In the genomic region with DNA sequence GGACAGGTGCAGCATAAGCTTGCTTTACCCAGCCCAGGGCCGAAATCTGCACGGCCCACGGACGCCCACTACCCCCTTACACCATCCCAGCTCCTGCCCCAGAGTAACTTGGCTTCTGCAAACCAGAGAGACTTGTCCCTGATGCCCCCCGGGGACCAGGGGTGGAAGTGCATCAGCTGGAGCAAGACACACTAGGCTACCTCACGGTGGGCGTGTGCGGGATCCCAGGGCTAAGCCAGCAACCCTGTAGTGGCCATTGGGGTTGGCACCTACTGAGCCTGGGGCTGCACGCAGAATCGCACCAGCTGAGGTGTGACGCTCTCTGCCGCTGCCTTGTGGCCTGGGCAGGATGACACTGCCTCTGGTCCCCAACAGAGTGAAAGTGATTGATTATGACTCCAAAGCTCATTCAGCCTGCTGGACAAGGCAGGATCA, we compare ENCODE assay signal across 8 cellular contexts. TPM values are rescaled to one million over a fixed set of nuclear protein-coding genes. Genes with fewer than 3 reads are reported as not detected.
DNase-seq lines count a peak whose midpoint lies in the region; ATAC-seq and TF ChIP-seq lines count a peak whose summit lies in the region.

No MANE protein-coding gene starts in this region.

- peaks cover 8% of the 10 kb centered on the region for H3K4me1 Mint-ChIP-seq in activated B cell treated with CpG ODN at 0.5 μM for 24 hours

- ATAC-seq in activated B cell treated with CpG ODN at 0.5 μM for 24 hours (ENCODE audit: low read depth) (peak; percentile 40), GM18873 (IDR thresholded peaks at IDR 0.05; ENCODE audit: low FRiP score, unreplicated experiment) (no peak)

- DNase-seq in BE2C (peak; percentile 70), HFF-Myc (ENCODE audit: extremely low read depth, low read depth) (no peak), activated B cell treated with CpG ODN at 0.5 μM for 24 hours (no peak), fibroblast of villous mesenchyme (ENCODE audit: low read depth) (no peak), pons (ENCODE audit: low spot score) (no peak), NCI-H1092 treated with DMSO at 0.1 percent for 48 hours (lab: John Stamatoyannopoulos, UW) (no peak)
- DNase-seq in stimulated activated CD4-positive, alpha-beta T cell treated with anti-CD3 and anti-CD28 coated beads, Interleukin-4, amount 100 ng/mL, for 1 hour, result peak; percentile 56

- H3K27me3 Mint-ChIP-seq in activated B cell treated with CpG ODN at 0.5 μM for 24 hours, result no peaks in the 10 kb centered on the region

- POLR2A ChIA-PET in activated B cell treated with CpG ODN at 0.5 μM for 24 hours (lab: Charles Lee), result interaction anchor here (0.6 to 0.7 kb wide), 3 partner anchors 33 to 488 kb away, joined by 3 to 5 read pairs (median 3); a partner anchor contains a TSS

- H3K27me3 ChIP-seq in BE2C, result no peaks in the 10 kb centered on the region

- H3K4me3 ChIP-seq in BE2C (ENCODE audit: low read depth, low read length), result no peak overlapping the region
- no peak overlapping the region for H3K4me3 ChIP-seq in HFF-Myc (replicated peaks; ENCODE audit: low read depth, low read length)
- H3K4me3 ChIP-seq in fibroblast of villous mesenchyme (ENCODE audit: low read depth, low read length), result no peak overlapping the region

- no peaks in the 10 kb centered on the region for H3K36me3 ChIP-seq in BE2C

- intact Hi-C loops in activated B cell treated with CpG ODN at 0.5 μM for 24 hours (cut with micrococcal nuclease), result no loop called here

- CTCF ChIA-PET in activated B cell treated with CpG ODN at 0.5 μM for 24 hours (lab: Charles Lee), result no interaction called here

- no peaks in the 10 kb centered on the region for H3K9me3 Mint-ChIP-seq in activated B cell treated with CpG ODN at 0.5 μM for 24 hours

- peaks cover 21% of the 10 kb centered on the region for H3K4me1 ChIP-seq in BE2C

- TF ChIP-seq CTCF in BE2C (IDR thresholded peaks at IDR 0.05; ENCODE audit: low read depth, low read length), result peak; percentile 50
- TF ChIP-seq CTCF in HFF-Myc (IDR thresholded peaks at IDR 0.05; ENCODE audit: low read depth, low read length, missing control alignments), result peak; percentile 25
- TF ChIP-seq CTCF in activated B cell treated with CpG ODN at 0.5 μM for 24 hours (IDR thresholded peaks at IDR 0.05), result no peak
- peak; percentile 21 for TF ChIP-seq CTCF in fibroblast of villous mesenchyme (IDR thresholded peaks at IDR 0.05; ENCODE audit: insufficient read depth, low read depth, low read length)

- no peak overlapping the region for H3K27ac Mint-ChIP-seq in activated B cell treated with CpG ODN at 0.5 μM for 24 hours

- H3K36me3 Mint-ChIP-seq in activated B cell treated with CpG ODN at 0.5 μM for 24 hours (ENCODE audit: low read depth), result no peaks in the 10 kb centered on the region

- H3K4me3 Mint-ChIP-seq in activated B cell treated with CpG ODN at 0.5 μM for 24 hours, result no peak overlapping the region

- no peaks in the 10 kb centered on the region; the same call in 1 of the 2 replicates for H3K9me3 ChIP-seq in BE2C

RNA-seq across cellular contexts. Expression of a gene that starts 6.1 kb away (rescaled TPM):
- 12.8 TPM for polyA plus RNA-seq in BE2C (2012; ENCODE audit: insufficient read depth, insufficient read length, low read depth)
- 13.5 and 14.0 TPM in 2 replicates for total RNA-seq in activated B cell treated with CpG ODN at 0.5 μM for 24 hours
- total RNA-seq in fibroblast of villous mesenchyme, result 10.6 and 12.5 TPM in 2 replicates

RNA-seq across cellular contexts. Expression of a gene that starts 21.1 kb away (rescaled TPM):
- polyA plus RNA-seq in BE2C (2012; ENCODE audit: insufficient read depth, insufficient read length, low read depth), result 39.2 TPM
- total RNA-seq in activated B cell treated with CpG ODN at 0.5 μM for 24 hours (13.4 and 17.1 TPM in 2 replicates), fibroblast of villous mesenchyme (8.2 and 9.3 TPM in 2 replicates)

RNA-seq across cellular contexts. Expression of a gene that starts 33.2 kb away (rescaled TPM):
- 694 TPM for polyA plus RNA-seq in BE2C (2012; ENCODE audit: insufficient read depth, insufficient read length, low read depth)
- 2,278 and 2,307 TPM in 2 replicates for total RNA-seq in activated B cell treated with CpG ODN at 0.5 μM for 24 hours
- total RNA-seq in fibroblast of villous mesenchyme, result 798 and 844 TPM in 2 replicates

RNA-seq across cellular contexts. Expression of a gene that starts 33.3 kb away (rescaled TPM):
- polyA plus RNA-seq in BE2C (2012; ENCODE audit: insufficient read depth, insufficient read length, low read depth), result 20.5 TPM
- total RNA-seq in activated B cell treated with CpG ODN at 0.5 μM for 24 hours, result 19.4 and 23.9 TPM in 2 replicates
- total RNA-seq in fibroblast of villous mesenchyme, result 12.5 and 20.0 TPM in 2 replicates

Comparison
In these comparisons a context has a peak if more than half of its experiments do, and no peak if none do; other contexts are left out.
1. DNase-seq: peak in BE2C (single experiment) and stimulated activated CD4-positive, alpha-beta T cell treated with anti-CD3 and anti-CD28 coated beads, Interleukin-4, amount 100 ng/mL, for 1 hour (single experiment); none in HFF-Myc (single experiment), activated B cell treated with CpG ODN at 0.5 μM for 24 hours (single experiment), fibroblast of villous mesenchyme (single experiment), pons (single experiment) and NCI-H1092 treated with DMSO at 0.1 percent for 48 hours (single experiment).